8 cellular contexts compared by ENCODE assay signal in genomic region chr1:103561124-103561523, GRCh38. TPM values are rescaled to one million over a fixed set of nuclear protein-coding genes. Genes with fewer than 3 reads are reported as not detected.
DNase-seq lines count a peak whose midpoint lies in the region; ATAC-seq and TF ChIP-seq lines count a peak whose summit lies in the region.
"Not testable (repeated sequence)": the region's sequence is repeated elsewhere in the genome, so short reads cannot be mapped to it uniquely, and the experiment has no call there.
"Had no signal": no experiment of that assay in that cellular context is flagged by ENCODE, and none has a peak within 500 bp of the region (broad histone marks: within the 10 kb centered on the region; RNA-seq: fewer than 3 reads in every experiment).

No MANE protein-coding gene starts in this region.

- H3K27me3 Mint-ChIP-seq in T-helper 17 cell, result not testable (repeated sequence)

- H3K4me3 ChIP-seq in coronary artery (peak overlapping the region; percentile 33), right lobe of liver (peak overlapping the region in 1 of 3 donors; percentile 5), gastrocnemius medialis (peak overlapping the region in 2 of 4 donors; percentile 22 to 40), thoracic aorta (peak overlapping the region; percentile 16)
- not testable (repeated sequence) for H3K4me3 ChIP-seq in upper lobe of left lung

- H3K4me1 Mint-ChIP-seq in T-helper 17 cell, result not testable (repeated sequence)

- H3K27ac ChIP-seq in coronary artery (peak overlapping the region in 1 of 2 donors; percentile 56), right lobe of liver (peak overlapping the region in 2 of 3 donors; percentile 77 to 95), gastrocnemius medialis (peak overlapping the region; percentile 81 to 90 (median 85)), upper lobe of left lung (peak overlapping the region; percentile 63 to 80 (median 75))
- not testable (repeated sequence) for H3K27ac ChIP-seq in thoracic aorta

- H3K27me3 ChIP-seq in right lobe of liver; gastrocnemius medialis; thoracic aorta (replicated peaks; ENCODE audit: insufficient read depth); upper lobe of left lung: not testable (repeated sequence)

- TF ChIP-seq POLR2A in right lobe of liver (IDR thresholded peaks at IDR 0.05); gastrocnemius medialis (IDR thresholded peaks at IDR 0.05); upper lobe of left lung (IDR thresholded peaks at IDR 0.05): not testable (repeated sequence)

- H3K36me3 Mint-ChIP-seq in T-helper 17 cell (ENCODE audit: low read depth), result not testable (repeated sequence)

- not testable (repeated sequence) for DNase-seq in T-helper 17 cell; coronary artery (ENCODE audit: low spot score); right lobe of liver; gastrocnemius medialis; thoracic aorta (ENCODE audit: low spot score); upper lobe of left lung

- H3K9me3 ChIP-seq in T-helper 17 cell (ENCODE audit: control insufficient read depth, low read length, poor library complexity, severe bottlenecking); right lobe of liver; gastrocnemius medialis; thoracic aorta; upper lobe of left lung: not testable (repeated sequence)

- H3K4me3 Mint-ChIP-seq in T-helper 17 cell, result not testable (repeated sequence)

- not testable (repeated sequence) for H3K36me3 ChIP-seq in right lobe of liver, thoracic aorta, upper lobe of left lung
- peaks cover 0 to 13% of the 10 kb centered on the region in 2 donors for H3K36me3 ChIP-seq in gastrocnemius medialis

- H3K4me1 ChIP-seq in right lobe of liver (peaks cover 0 to 31% (median 6%) of the 10 kb centered on the region in 4 donors), gastrocnemius medialis (peaks cover 30 to 31% of the 10 kb centered on the region in 2 donors), thoracic aorta (ENCODE audit: control insufficient read depth in 1 of 2, low read depth in 2 of 2) (peaks cover 23 to 31% of the 10 kb centered on the region in 2 donors), upper lobe of left lung (peaks cover 6 to 17% (median 9%) of the 10 kb centered on the region in 4 donors)

- intact Hi-C loops in right lobe of liver (cut with DNase I), result not testable (repeated sequence)
- intact Hi-C loops in gastrocnemius medialis (cut with DNase I; ENCODE audit: low total_unique reads), result loop anchor here (5.0 kb wide), 1 partner anchor 34 kb away; the partner anchor contains the start of gene RNPC3

- 61% methylated on average over 3 of the region's 3 CpGs for WGBS in right lobe of liver (ENCODE audit: insufficient coverage, low coverage, low lambda C conversion rate, missing lambda C conversion rate)
- 63 to 82% methylated on average over 3 of the region's 3 CpGs for WGBS in upper lobe of left lung, 2 donors

- in situ Hi-C loops in gastrocnemius medialis (cut with MboI; ENCODE audit: low sequenced_read_pairs in 4 of 4), result not testable (repeated sequence)

- not testable (repeated sequence) for TF ChIP-seq EP300 in upper lobe of left lung (IDR thresholded peaks at IDR 0.05)

- not testable (repeated sequence) for ATAC-seq in T-helper 17 cell; gastrocnemius medialis; thoracic aorta (ENCODE audit: insufficient number of reproducible peaks, low FRiP score, low read depth); upper lobe of left lung (ENCODE audit: low FRiP score in 2 of 2)
- peak in 3 of 4 donors; percentile 14 to 51 (median 19) for ATAC-seq in right lobe of liver

- not testable (repeated sequence) for TF ChIP-seq CTCF in coronary artery (IDR thresholded peaks at IDR 0.05); right lobe of liver (IDR thresholded peaks at IDR 0.05); gastrocnemius medialis (IDR thresholded peaks at IDR 0.05 in 4 of 5, conservative IDR thresholded peaks at IDR 0.05 in 1 of 5); thoracic aorta (IDR thresholded peaks at IDR 0.05); upper lobe of left lung (IDR thresholded peaks at IDR 0.05)

- H3K27ac Mint-ChIP-seq in T-helper 17 cell, result peak overlapping the region; percentile 79

RNA-seq across cellular contexts. Expression of gene AMY2B, which starts 10.3 kb away (rescaled TPM):
- 10 to 100 TPM; 29.3 to 39.4 TPM for total RNA-seq in T-helper 17 cell
- total RNA-seq in right lobe of liver, result 10 to 100 TPM in 3 of 6 experiments, 1 to 10 TPM in 3; 4.3 to 21.2 (median 9.2) TPM
- 10 to 100 TPM in 3 of 4 donors, 1 to 10 TPM in 1; 9.7 to 70.8 (median 25.4) TPM for total RNA-seq in gastrocnemius medialis
- total RNA-seq in thoracic aorta, result 10 to 100 TPM; 16.9 to 17.1 TPM
- total RNA-seq in upper lobe of left lung, result 10 to 100 TPM; 12.5 to 73.3 (median 23.8) TPM

RNA-seq across cellular contexts. Expression of gene RNPC3, which starts 35.6 kb away (rescaled TPM):
- 10 to 100 TPM; 43.2 to 53.9 TPM for total RNA-seq in T-helper 17 cell
- 10 to 100 TPM in 4 of 6 experiments, 1 to 10 TPM in 2; 9.1 to 19.3 (median 12.2) TPM for total RNA-seq in right lobe of liver
- total RNA-seq in gastrocnemius medialis, result 10 to 100 TPM in 2 of 4 donors, 1 to 10 TPM in 2; 6.5 to 55.2 (median 29.8) TPM
- total RNA-seq in thoracic aorta, result 10 to 100 TPM; 38.6 to 41.1 TPM
- total RNA-seq in upper lobe of left lung, result 100 to 1,000 TPM in 1 of 6 donors, 10 to 100 TPM in 5; 20.4 to 150 (median 48.4) TPM

RNA-seq across cellular contexts. Expression of gene AMY2A, which starts 56.1 kb away (rescaled TPM):
- total RNA-seq in T-helper 17 cell (not detected), right lobe of liver (not detected), gastrocnemius medialis (not detected), thoracic aorta (1 to 10 TPM in 1 of 2 donors, not detected in 1; 4.7 TPM), upper lobe of left lung (1 to 10 TPM in 1 of 6 donors, under 1 TPM in 2, not detected in 3; 0.29 to 1.8 (median 0.77) TPM)
- total RNA-seq: CD8-positive, alpha-beta T cell; GM23248 had no signal
